Comparison of ENCODE assay signal across 10 cellular contexts in genomic region chr11:121237686-121238658, GRCh38. TPM values are rescaled to one million over a fixed set of nuclear protein-coding genes. Genes with fewer than 3 reads are reported as not detected.
A peak's percentile ranks its signal among the peaks of the same experiment; 100 is the strongest.
DNase-seq lines count a peak whose midpoint lies in the region; ATAC-seq, FAIRE-seq and TF ChIP-seq lines count a peak whose summit lies in the region.
"Had no signal": no experiment of that assay in that cellular context is flagged by ENCODE, and none has a peak within 500 bp of the region (broad histone marks: within the 10 kb centered on the region; RNA-seq: fewer than 3 reads in every experiment).

No MANE protein-coding gene starts in this region.

- H3K27ac Mint-ChIP-seq in astrocyte (ENCODE audit: unreplicated experiment) = peak overlapping the region; percentile 99
- H3K27ac Mint-ChIP-seq in nephron progenitor cell = no peak overlapping the region

- no CpG with 5 or more reads among the region's 12 CpGs for WGBS in trophoblast cell (ENCODE audit: extremely low coverage, insufficient coverage, insufficient read length)
- 45 to 61% methylated on average over 12 of the region's 12 CpGs for WGBS in sigmoid colon, 2 donors

- no peak for ATAC-seq in GM21619 (IDR thresholded peaks at IDR 0.05; ENCODE audit: unreplicated experiment)
- ATAC-seq: K562, right cardiac atrium had no signal

- H2BK12ac ChIP-seq in trophoblast cell (ENCODE audit: low read length) = peak overlapping the region; percentile 100

- H3K4me1 Mint-ChIP-seq in astrocyte (ENCODE audit: low read depth, unreplicated experiment) (peaks cover 53% of the 10 kb centered on the region), nephron progenitor cell (peaks cover 30% of the 10 kb centered on the region)

- H3K27me3 Mint-ChIP-seq in astrocyte (ENCODE audit: low read depth, unreplicated experiment) (no peaks in the 10 kb centered on the region), nephron progenitor cell (ENCODE audit: low read depth, poor library complexity) (no peaks in the 10 kb centered on the region)

- H3K79me1 ChIP-seq in trophoblast cell (ENCODE audit: low read length) = peaks cover 50% of the 10 kb centered on the region

- H3K4me3 Mint-ChIP-seq in astrocyte (ENCODE audit: unreplicated experiment) (no peak overlapping the region), nephron progenitor cell (no peak overlapping the region)

- H3K14ac ChIP-seq in trophoblast cell (ENCODE audit: low read length) = peak overlapping the region; percentile 98

- H3K4me2 ChIP-seq in astrocyte (ENCODE audit: low read length) (peak overlapping the region; percentile 61), trophoblast cell (ENCODE audit: low read length) (no peak overlapping the region)

- intact Hi-C loops in sigmoid colon (cut with DNase I) = no loop called here

- H3K36me3 Mint-ChIP-seq in astrocyte (ENCODE audit: low read depth, unreplicated experiment) (no peaks in the 10 kb centered on the region), nephron progenitor cell (ENCODE audit: low read depth) (no peaks in the 10 kb centered on the region)

- FAIRE-seq in astrocyte (lab: Jason Lieb, UNC) = peak; percentile 52
- FAIRE-seq: K562 had no signal

- no peak overlapping the region for H2AFZ ChIP-seq in astrocyte (ENCODE audit: low read depth, low read length)
- peak overlapping the region; percentile 96 for H2AFZ ChIP-seq in trophoblast cell (ENCODE audit: insufficient read depth, low read length, poor library complexity)

- H3K36me3 ChIP-seq in astrocyte (ENCODE audit: insufficient read depth, low read length) (no peaks in the 10 kb centered on the region), trophoblast cell (ENCODE audit: control insufficient read depth in 1 of 2, insufficient read depth in 2 of 2, low read length in 2 of 2) (no peaks in the 10 kb centered on the region), sigmoid colon (no peaks in the 10 kb centered on the region)

- DNase-seq in SHP77 treated with DMSO at 0.1 percent for 48 hours (lab: John Stamatoyannopoulos, UW) (peak; percentile 5), SHP77 (lab: John Stamatoyannopoulos, UW) (no peak), HT1080 (ENCODE audit: low read depth) (peak; percentile 66), astrocyte (ENCODE audit: low read depth) (peak; percentile 96), trophoblast cell (no peak), sigmoid colon (no peak), nephron progenitor cell (no peak)

- TF ChIP-seq POLR2A in sigmoid colon (IDR thresholded peaks at IDR 0.05) = no peak

- H2BK5ac ChIP-seq in trophoblast cell (ENCODE audit: low read depth, low read length, poor library complexity) = peak overlapping the region; percentile 99

- H3K27ac ChIP-seq in astrocyte (ENCODE audit: low read depth, low read length) (peak overlapping the region; percentile 75), trophoblast cell (ENCODE audit: low read depth, low read length) (peak overlapping the region; percentile 88), sigmoid colon (no peak overlapping the region)

- no peaks in the 10 kb centered on the region for H4K20me1 ChIP-seq in astrocyte (ENCODE audit: insufficient read depth, low read length)

- peak overlapping the region; percentile 100 for H2AK5ac ChIP-seq in trophoblast cell (ENCODE audit: low read length)

- H3K4ac ChIP-seq in trophoblast cell (ENCODE audit: low read depth, low read length) = peak overlapping the region; percentile 94

- H3K18ac ChIP-seq in trophoblast cell (ENCODE audit: low read length) = peak overlapping the region; percentile 98

- H3K4me3 ChIP-seq in astrocyte (ENCODE audit: insufficient read depth, low read depth, low read length) = no peak overlapping the region
- peak overlapping the region; percentile 23 for H3K4me3 ChIP-seq in trophoblast cell (ENCODE audit: low read depth, low read length)
- no peak overlapping the region for H3K4me3 ChIP-seq in sigmoid colon
- H3K4me3 ChIP-seq: K562 had no signal

- H3K27me3 ChIP-seq in astrocyte (ENCODE audit: insufficient read depth, low read length) = no peaks in the 10 kb centered on the region
- H3K27me3 ChIP-seq in trophoblast cell (ENCODE audit: insufficient read depth, low read length) = no peaks in the 10 kb centered on the region
- no peaks in the 10 kb centered on the region for H3K27me3 ChIP-seq in sigmoid colon

- peak overlapping the region; percentile 100 for H2BK120ac ChIP-seq in trophoblast cell (ENCODE audit: insufficient read depth, low read length, poor library complexity)

- H4K8ac ChIP-seq in trophoblast cell (ENCODE audit: low read depth, low read length) = peak overlapping the region; percentile 90

- no peak for TF ChIP-seq CTCF in astrocyte (IDR thresholded peaks at IDR 0.05; ENCODE audit: insufficient read depth, low read depth, low read length)
- no peak for TF ChIP-seq CTCF in sigmoid colon (IDR thresholded peaks at IDR 0.05)
- TF ChIP-seq CTCF in nephron progenitor cell (IDR thresholded peaks at IDR 0.05) = no peak

- no peaks in the 10 kb centered on the region for H3K79me2 ChIP-seq in astrocyte (ENCODE audit: insufficient read depth, low read length)
- H3K79me2 ChIP-seq in trophoblast cell (ENCODE audit: control insufficient read depth, insufficient read depth, low read length, poor library complexity) = peaks cover 8% of the 10 kb centered on the region

- H3K9me3 Mint-ChIP-seq in astrocyte (ENCODE audit: unreplicated experiment) (no peaks in the 10 kb centered on the region), nephron progenitor cell (no peaks in the 10 kb centered on the region)

- no peak overlapping the region for H3K23ac ChIP-seq in trophoblast cell (ENCODE audit: low read length)

- H3K9ac ChIP-seq in astrocyte (ENCODE audit: low read length) = peak overlapping the region; percentile 23
- H3K9ac ChIP-seq in trophoblast cell (ENCODE audit: low read length) = no peak overlapping the region

- TF ChIP-seq EP300 in sigmoid colon (IDR thresholded peaks at IDR 0.05) = no peak

- H3K4me1 ChIP-seq in astrocyte (ENCODE audit: insufficient read depth, low read length) (peaks cover 20% of the 10 kb centered on the region), trophoblast cell (ENCODE audit: control insufficient read depth in 1 of 2, insufficient read depth in 2 of 2, low read length in 2 of 2) (peaks cover 18 to 30% of the 10 kb centered on the region in 2 experiments), sigmoid colon (peaks cover 0 to 10% (median 9%) of the 10 kb centered on the region in 4 donors)

- H4K91ac ChIP-seq in trophoblast cell (ENCODE audit: low read depth, low read length) = peak overlapping the region; percentile 100

- H3K9me3 ChIP-seq in astrocyte (ENCODE audit: insufficient read depth, low read depth, low read length) = no peaks in the 10 kb centered on the region
- no peaks in the 10 kb centered on the region for H3K9me3 ChIP-seq in trophoblast cell (ENCODE audit: insufficient read depth, low read depth, low read length)
- no peaks in the 10 kb centered on the region for H3K9me3 ChIP-seq in sigmoid colon

- H4K12ac ChIP-seq in trophoblast cell (ENCODE audit: low read depth, low read length) = no peak overlapping the region

RNA-seq across cellular contexts. Expression of gene SC5D, which starts 54.6 kb away (rescaled TPM):
- 20.0 and 26.6 TPM in 2 replicates for total RNA-seq in HT1080 (2014; rRNA removed; shearing (Covaris generic))
- 20.2 and 23.1 TPM in 2 replicates for polyA plus RNA-seq in HT1080 (2015; cell fraction: cytosol; rRNA removed)
- 28.8 and 31.1 TPM in 2 replicates for polyA plus RNA-seq in HT1080 (2015; cell fraction: nucleus; rRNA removed)
- total RNA-seq in astrocyte = 68.3 and 81.8 TPM in 2 replicates
- 230 and 232 TPM in 2 replicates for polyA plus RNA-seq in trophoblast cell (2013)
- 10 to 100 TPM; 25.5 to 33.5 (median 29.1) TPM for total RNA-seq in sigmoid colon
- polyA plus RNA-seq in sigmoid colon = 10 to 100 TPM in 2 of 3 donors, 1 to 10 TPM in 1; 6.0 to 27.2 (median 15.5) TPM

Comparison
In these comparisons a context has a peak if more than half of its experiments do, and no peak if none do; other contexts are left out.
1. DNase-seq: peak in SHP77 treated with DMSO at 0.1 percent for 48 hours (single experiment), HT1080 (single experiment) and astrocyte (single experiment); none in SHP77 (0 of 2), trophoblast cell (0 of 2), sigmoid colon (single experiment) and nephron progenitor cell (single experiment).
2. H3K27ac ChIP-seq: peak in astrocyte (single experiment) and trophoblast cell (single experiment); none in sigmoid colon (0 of 4).